Comparison of ENCODE assay signal across 16 cellular contexts in genomic region chr10:94223702-94224370, GRCh38.
"Had no signal": no experiment of that assay in that cellular context is flagged by ENCODE, and none has a peak within 500 bp of the region (broad histone marks: within the 10 kb centered on the region; RNA-seq: fewer than 3 reads in every experiment).

No MANE protein-coding gene starts in this region.

- H3K27me3 Mint-ChIP-seq: activated T-helper 17 cell treated with anti-CD3 and anti-CD28 coated beads, Interleukin-2, amount 50 U/mL, for 72 hours; stimulated activated naive CD8-positive, alpha-beta T cell treated with anti-CD3 and anti-CD28 coated beads, Interleukin-15, Interleukin-2, amounts not matched to agents 100 ng/mL and 50 ng/mL, for 24 hours had no signal

- H3K36me3 ChIP-seq: neural progenitor cell, sigmoid colon, spleen, suprapubic skin, upper lobe of left lung had no signal

- H3K9me3 ChIP-seq: psoas muscle, sigmoid colon, spleen, suprapubic skin, upper lobe of left lung had no signal

- H3K27ac ChIP-seq: neural progenitor cell, psoas muscle, suprapubic skin, upper lobe of left lung had no signal

- DNase-seq: activated B cell treated with CpG ODN at 0.5 μM for 24 hours; activated CD4-positive, alpha-beta T cell treated with anti-CD3 and anti-CD28 coated beads, Interleukin-2, amount 10 ng/mL, durations not matched to agents 7 days and 5 days; activated naive CD4-positive, alpha-beta T cell treated with Interleukin-2 at 50 U/mL for 16 hours; activated T-cell treated with anti-CD3 and anti-CD28 coated beads for 4 hours; anterior cingulate cortex; naive B cell; psoas muscle; sigmoid colon; spleen; T-helper 2 cell; upper lobe of left lung had no signal

- H3K4me1 ChIP-seq: neural progenitor cell, suprapubic skin, upper lobe of left lung had no signal

- ATAC-seq: activated T-helper 17 cell treated with anti-CD3 and anti-CD28 coated beads, Interleukin-2, amount 50 U/mL, for 72 hours; left lobe of liver; psoas muscle had no signal

- H3K9me3 Mint-ChIP-seq: activated B cell treated with CpG ODN at 0.5 μM for 24 hours; activated CD4-positive, alpha-beta T cell treated with anti-CD3 and anti-CD28 coated beads, Interleukin-2, amount 10 ng/mL, durations not matched to agents 7 days and 5 days; activated T-helper 17 cell treated with anti-CD3 and anti-CD28 coated beads, Interleukin-2, amount 50 U/mL, for 72 hours; neural progenitor cell; stimulated activated naive CD8-positive, alpha-beta T cell treated with anti-CD3 and anti-CD28 coated beads, Interleukin-15, Interleukin-2, amounts not matched to agents 100 ng/mL and 50 ng/mL, for 24 hours had no signal

- H3K27ac Mint-ChIP-seq: activated B cell treated with CpG ODN at 0.5 μM for 24 hours; activated CD4-positive, alpha-beta T cell treated with anti-CD3 and anti-CD28 coated beads, Interleukin-2, amount 10 ng/mL, durations not matched to agents 7 days and 5 days; activated T-helper 17 cell treated with anti-CD3 and anti-CD28 coated beads, Interleukin-2, amount 50 U/mL, for 72 hours; naive B cell; neural progenitor cell; stimulated activated naive CD8-positive, alpha-beta T cell treated with anti-CD3 and anti-CD28 coated beads, Interleukin-15, Interleukin-2, amounts not matched to agents 100 ng/mL and 50 ng/mL, for 24 hours had no signal

- H3K4me3 Mint-ChIP-seq: activated B cell treated with CpG ODN at 0.5 μM for 24 hours; activated CD4-positive, alpha-beta T cell treated with anti-CD3 and anti-CD28 coated beads, Interleukin-2, amount 10 ng/mL, durations not matched to agents 7 days and 5 days; activated T-helper 17 cell treated with anti-CD3 and anti-CD28 coated beads, Interleukin-2, amount 50 U/mL, for 72 hours; naive B cell; neural progenitor cell; stimulated activated naive CD8-positive, alpha-beta T cell treated with anti-CD3 and anti-CD28 coated beads, Interleukin-15, Interleukin-2, amounts not matched to agents 100 ng/mL and 50 ng/mL, for 24 hours had no signal

- H3K4me3 ChIP-seq: neural progenitor cell, psoas muscle, sigmoid colon, spleen, suprapubic skin, upper lobe of left lung had no signal

- H3K36me3 Mint-ChIP-seq: naive B cell, neural progenitor cell had no signal

- H3K4me1 Mint-ChIP-seq: activated B cell treated with CpG ODN at 0.5 μM for 24 hours; activated CD4-positive, alpha-beta T cell treated with anti-CD3 and anti-CD28 coated beads, Interleukin-2, amount 10 ng/mL, durations not matched to agents 7 days and 5 days; activated T-helper 17 cell treated with anti-CD3 and anti-CD28 coated beads, Interleukin-2, amount 50 U/mL, for 72 hours; naive B cell; neural progenitor cell had no signal
